Comparison of ENCODE assay signal across 8 cellular contexts in genomic region chr11:47185305-47186075, GRCh38. TPM values are rescaled to one million over a fixed set of nuclear protein-coding genes. Genes with fewer than 3 reads are reported as not detected.
A peak's percentile ranks its signal among the peaks of the same experiment; 100 is the strongest.
DNase-seq lines count a peak whose midpoint lies in the region; ATAC-seq lines count a peak whose summit lies in the region.

No MANE protein-coding gene starts in this region.

- peak overlapping the region; percentile 89 for H3K9ac ChIP-seq in mesendoderm (ENCODE audit: low read length)

- no peaks in the 10 kb centered on the region for H3K9me3 ChIP-seq in SJCRH30 (replicated peaks)
- no peaks in the 10 kb centered on the region for H3K9me3 ChIP-seq in effector memory CD4-positive, alpha-beta T cell (ENCODE audit: control insufficient read depth, low read length)

- no peaks in the 10 kb centered on the region for H3K9me3 Mint-ChIP-seq in activated naive CD4-positive, alpha-beta T cell treated with anti-CD3 and anti-CD28 coated beads, Interleukin-2, amount 50 U/mL, for 24 hours

- peaks cover 6% of the 10 kb centered on the region; the same call in 1 of the 2 replicates for H3K4me1 ChIP-seq in SJCRH30
- H3K4me1 ChIP-seq in effector memory CD4-positive, alpha-beta T cell (ENCODE audit: control insufficient read depth, insufficient read depth, low read length, poor library complexity, severe bottlenecking) = peaks cover 11% of the 10 kb centered on the region
- H3K4me1 ChIP-seq in mesendoderm (ENCODE audit: control insufficient read depth, low read depth, low read length) = peaks cover 3% of the 10 kb centered on the region

- no peak overlapping the region for H2BK120ac ChIP-seq in mesendoderm (ENCODE audit: low read depth, low read length)

- no peaks in the 10 kb centered on the region for H3K36me3 Mint-ChIP-seq in activated naive CD4-positive, alpha-beta T cell treated with anti-CD3 and anti-CD28 coated beads, Interleukin-2, amount 50 U/mL, for 24 hours

- WGBS in mesendoderm (ENCODE audit: extremely low coverage, insufficient coverage, low lambda C conversion rate) = no CpG with 5 or more reads among the region's 50 CpGs

- no peak for DNase-seq in activated naive CD4-positive, alpha-beta T cell treated with Interleukin-2 at 50 U/mL for 16 hours
- DNase-seq in SJCRH30 = peak; percentile 87 to 89
- DNase-seq in effector memory CD4-positive, alpha-beta T cell = no peak
- peak; percentile 93 for DNase-seq in mesendoderm
- peak; percentile 64 for DNase-seq in ureter (ENCODE audit: low spot score)
- DNase-seq in activated effector memory CD4-positive, alpha-beta T cell treated with Interleukin-2 at 50 U/mL for 16 hours = no peak

- ATAC-seq in HG03025 (IDR thresholded peaks at IDR 0.05; ENCODE audit: low FRiP score, unreplicated experiment) = no peak

- peaks cover 5% of the 10 kb centered on the region for H3K27me3 Mint-ChIP-seq in activated naive CD4-positive, alpha-beta T cell treated with anti-CD3 and anti-CD28 coated beads, Interleukin-2, amount 50 U/mL, for 24 hours

- H3K4me3 ChIP-seq in SJCRH30 (peak overlapping the region; percentile 78), mesendoderm (ENCODE audit: low read length) (peak overlapping the region; percentile 50)
- peak overlapping the region; percentile 58 for H3K4me3 ChIP-seq in effector memory CD4-positive, alpha-beta T cell (ENCODE audit: insufficient read depth, low read depth, low read length, poor library complexity, severe bottlenecking)

- no peaks in the 10 kb centered on the region for H3K27me3 ChIP-seq in SJCRH30
- H3K27me3 ChIP-seq in effector memory CD4-positive, alpha-beta T cell (replicated peaks; ENCODE audit: control insufficient read depth, insufficient read depth, low read length, poor library complexity, severe bottlenecking) = peaks cover 24% of the 10 kb centered on the region
- peaks cover 3% of the 10 kb centered on the region for H3K27me3 ChIP-seq in mesendoderm (ENCODE audit: insufficient read depth, low read length, poor library complexity)

- H3K27ac ChIP-seq in SJCRH30 = peak overlapping the region; percentile 63
- no peak overlapping the region for H3K27ac ChIP-seq in effector memory CD4-positive, alpha-beta T cell (ENCODE audit: insufficient read depth, low read length, poor library complexity, severe bottlenecking)
- H3K27ac ChIP-seq in mesendoderm (ENCODE audit: low read depth, low read length) = peak overlapping the region; percentile 72

- H3K36me3 ChIP-seq in SJCRH30 = no peaks in the 10 kb centered on the region
- H3K36me3 ChIP-seq in effector memory CD4-positive, alpha-beta T cell (ENCODE audit: control insufficient read depth, insufficient read depth, low read length) = no peaks in the 10 kb centered on the region
- H3K36me3 ChIP-seq in mesendoderm (ENCODE audit: control insufficient read depth, insufficient read depth, low read length) = no peaks in the 10 kb centered on the region

- H3K4me1 Mint-ChIP-seq in activated naive CD4-positive, alpha-beta T cell treated with anti-CD3 and anti-CD28 coated beads, Interleukin-2, amount 50 U/mL, for 24 hours = peaks cover 5% of the 10 kb centered on the region

- H2BK15ac ChIP-seq in mesendoderm (replicated peaks; ENCODE audit: low read depth) = no peak overlapping the region

- H3K4me3 Mint-ChIP-seq in activated naive CD4-positive, alpha-beta T cell treated with anti-CD3 and anti-CD28 coated beads, Interleukin-2, amount 50 U/mL, for 24 hours = peak overlapping the region; percentile 30

- peak overlapping the region; percentile 76 for H4K8ac ChIP-seq in mesendoderm (ENCODE audit: low read depth, low read length)

- peak overlapping the region; percentile 71 for H3K4me2 ChIP-seq in mesendoderm (ENCODE audit: low read length)

- H3K79me1 ChIP-seq in mesendoderm (ENCODE audit: low read length) = peaks cover 6% of the 10 kb centered on the region

- no peak overlapping the region for H4K5ac ChIP-seq in mesendoderm (ENCODE audit: low read length)

- H2AK5ac ChIP-seq in mesendoderm (ENCODE audit: low read length) = no peak overlapping the region

- peak overlapping the region; percentile 56 for H3K4ac ChIP-seq in mesendoderm (ENCODE audit: low read depth, low read length)

- H3K56ac ChIP-seq in mesendoderm (ENCODE audit: low read length) = peak overlapping the region; percentile 89

- peak overlapping the region; percentile 59 for H2BK5ac ChIP-seq in mesendoderm (ENCODE audit: low read length)

- H3K27ac Mint-ChIP-seq in activated naive CD4-positive, alpha-beta T cell treated with anti-CD3 and anti-CD28 coated beads, Interleukin-2, amount 50 U/mL, for 24 hours = no peak overlapping the region

- no peak overlapping the region for H3K23ac ChIP-seq in mesendoderm (ENCODE audit: low read length)

- H3K79me2 ChIP-seq in mesendoderm (ENCODE audit: control insufficient read depth, insufficient read depth, low read length) = peaks cover 6% of the 10 kb centered on the region

- H3K18ac ChIP-seq in mesendoderm (ENCODE audit: low read length) = peak overlapping the region; percentile 60

RNA-seq across cellular contexts. Expression of gene PACSIN3, which starts 0.7 kb away (rescaled TPM):
- total RNA-seq in SJCRH30 (2014; rRNA removed; shearing (Covaris generic)) = 26.7 and 29.0 TPM in 2 replicates
- 18.0 TPM for polyA plus RNA-seq in mesendoderm (2013, experiment 1 of 2)
- 18.0 TPM for polyA plus RNA-seq in mesendoderm (2013, experiment 2 of 2)
- total RNA-seq in ureter = 29.0 TPM

RNA-seq across cellular contexts. Expression of gene ARFGAP2, which starts 8.8 kb away (rescaled TPM):
- total RNA-seq in SJCRH30 (2014; rRNA removed; shearing (Covaris generic)) = 51.1 and 51.5 TPM in 2 replicates
- 52.7 TPM for polyA plus RNA-seq in mesendoderm (2013, experiment 1 of 2)
- 51.0 TPM for polyA plus RNA-seq in mesendoderm (2013, experiment 2 of 2)
- total RNA-seq in ureter = 105 TPM

RNA-seq across cellular contexts. Expression of gene DDB2, which starts 29.3 kb away (rescaled TPM):
- 10.7 and 11.1 TPM in 2 replicates for total RNA-seq in SJCRH30 (2014; rRNA removed; shearing (Covaris generic))
- 21.6 TPM for polyA plus RNA-seq in mesendoderm (2013, experiment 1 of 2)
- 22.0 TPM for polyA plus RNA-seq in mesendoderm (2013, experiment 2 of 2)
- 57.9 TPM for total RNA-seq in ureter

Comparison
In these comparisons a context has a peak if more than half of its experiments do, and no peak if none do; other contexts are left out.
1. DNase-seq: peak in SJCRH30 (2 of 2), mesendoderm (single experiment) and ureter (single experiment); none in activated naive CD4-positive, alpha-beta T cell treated with Interleukin-2 at 50 U/mL for 16 hours (single experiment), effector memory CD4-positive, alpha-beta T cell (0 of 3) and activated effector memory CD4-positive, alpha-beta T cell treated with Interleukin-2 at 50 U/mL for 16 hours (single experiment).
2. Peak in every context shown above with its lines, with median percentiles within 50 percentile points of each other: H3K4me3 ChIP-seq.